In genomic region chr13:113937073-113937472, GRCh38 we compare ENCODE assay signal across 23 cellular contexts. TPM values are rescaled to one million over a fixed set of nuclear protein-coding genes. Genes with fewer than 3 reads are reported as not detected.
"Had no signal": no experiment of that assay in that cellular context is flagged by ENCODE, and none has a peak within 500 bp of the region (broad histone marks: within the 10 kb centered on the region; RNA-seq: fewer than 3 reads in every experiment).

No MANE protein-coding gene starts in this region.

- H3K4me3 Mint-ChIP-seq: activated B cell treated with CpG ODN at 0.5 μM for 24 hours; activated naive CD8-positive, alpha-beta T cell treated with anti-CD3 and anti-CD28 coated beads, Interleukin-2, amount 10 ng/mL, durations not matched to agents 7 days and 5 days; endodermal cell; stimulated activated naive B cell treated with anti-CD40 and anti-IgM and Interleukin-4, amounts not matched to agents 10 μg/mL and 1 μg/mL and 100 μg/mL, for 72 hours; T-helper 1 cell treated with Interleukin-12 subunit alpha and Interleukin-12 subunit beta and Interleukin-4 antibody, amounts not matched to agents 30 μg/mL and 1 μg/mL, for 36 hours had no signal

- H3K27me3 ChIP-seq: pancreas, right lobe of liver, vagina had no signal

- H3K36me3 Mint-ChIP-seq: activated naive CD8-positive, alpha-beta T cell treated with anti-CD3 and anti-CD28 coated beads, Interleukin-2, amount 10 ng/mL, durations not matched to agents 7 days and 5 days; stimulated activated naive B cell treated with anti-CD40 and anti-IgM and Interleukin-4, amounts not matched to agents 10 μg/mL and 1 μg/mL and 100 μg/mL, for 72 hours had no signal

- H3K36me3 ChIP-seq: heart right ventricle, pancreas, right lobe of liver, transverse colon, vagina had no signal

- H3K27ac ChIP-seq: coronary artery, epithelial cell of prostate, pancreas, right lobe of liver, transverse colon, vagina had no signal

- H3K4me3 ChIP-seq: coronary artery, lung, pancreas, right lobe of liver, smooth muscle cell, transverse colon, vagina had no signal

- ATAC-seq: naive thymus-derived CD8-positive, alpha-beta T cell; pancreas; right lobe of liver; stimulated activated naive B cell treated with anti-CD40 and anti-IgM and Interleukin-4, amounts not matched to agents 10 μg/mL and 1 μg/mL and 100 μg/mL, for 72 hours had no signal

- H3K4me1 Mint-ChIP-seq: activated B cell treated with CpG ODN at 0.5 μM for 24 hours; activated naive CD8-positive, alpha-beta T cell treated with anti-CD3 and anti-CD28 coated beads, Interleukin-2, amount 10 ng/mL, durations not matched to agents 7 days and 5 days; endodermal cell; stimulated activated naive B cell treated with anti-CD40 and anti-IgM and Interleukin-4, amounts not matched to agents 10 μg/mL and 1 μg/mL and 100 μg/mL, for 72 hours had no signal

- H3K27ac Mint-ChIP-seq: activated B cell treated with CpG ODN at 0.5 μM for 24 hours; activated naive CD8-positive, alpha-beta T cell treated with anti-CD3 and anti-CD28 coated beads, Interleukin-2, amount 10 ng/mL, durations not matched to agents 7 days and 5 days; endodermal cell; stimulated activated naive B cell treated with anti-CD40 and anti-IgM and Interleukin-4, amounts not matched to agents 10 μg/mL and 1 μg/mL and 100 μg/mL, for 72 hours; T-helper 1 cell treated with Interleukin-12 subunit alpha and Interleukin-12 subunit beta and Interleukin-4 antibody, amounts not matched to agents 30 μg/mL and 1 μg/mL, for 36 hours had no signal

- H3K4me2 ChIP-seq: smooth muscle cell had no signal

- DNase-seq: activated B cell treated with CpG ODN at 0.5 μM for 24 hours; activated CD4-positive, alpha-beta T cell treated with anti-CD3 and anti-CD28 coated beads for 4 hours; activated CD4-positive, alpha-beta T cell treated with anti-CD3 and anti-CD28 coated beads, Interleukin-2, amount 50 U/mL, for 48 hours; activated naive CD4-positive, alpha-beta T cell treated with Interleukin-2 at 50 U/mL for 16 hours; activated T-cell treated with anti-CD3 and anti-CD28 coated beads, Interleukin-2, amount 50 U/mL, for 48 hours; amniotic stem cell; endodermal cell; heart right ventricle; right lobe of liver; stimulated activated CD4-positive, alpha-beta T cell treated with anti-CD3 and anti-CD28 coated beads, Interleukin-2, amount 100 ng/mL, for 48 hours; stimulated activated CD8-positive, alpha-beta memory T cell treated with anti-CD3 and anti-CD28 coated beads, Interleukin-4, amount 100 ng/mL, for 48 hours; stimulated activated naive B cell treated with anti-CD40 and anti-IgM and Interleukin-4, amounts not matched to agents 10 μg/mL and 1 μg/mL and 100 μg/mL, for 72 hours; transverse colon had no signal

- H3K9me3 Mint-ChIP-seq: activated B cell treated with CpG ODN at 0.5 μM for 24 hours; activated naive CD8-positive, alpha-beta T cell treated with anti-CD3 and anti-CD28 coated beads, Interleukin-2, amount 10 ng/mL, durations not matched to agents 7 days and 5 days; naive thymus-derived CD8-positive, alpha-beta T cell; stimulated activated naive B cell treated with anti-CD40 and anti-IgM and Interleukin-4, amounts not matched to agents 10 μg/mL and 1 μg/mL and 100 μg/mL, for 72 hours; T-helper 1 cell treated with Interleukin-12 subunit alpha and Interleukin-12 subunit beta and Interleukin-4 antibody, amounts not matched to agents 30 μg/mL and 1 μg/mL, for 36 hours had no signal

- H3K9me3 ChIP-seq: heart right ventricle, pancreas, right lobe of liver, transverse colon, vagina had no signal

RNA-seq across cellular contexts. Expression of gene C13orf46, which starts 36.8 kb away (rescaled TPM):
- total RNA-seq: bronchial epithelial cell, vagina had no signal
